ENCODE assay signal across 8 cellular contexts in genomic region chr13:27252467-27252866, GRCh38. TPM values are rescaled to one million over a fixed set of nuclear protein-coding genes. Genes with fewer than 3 reads are reported as not detected.
A peak's percentile ranks its signal among the peaks of the same experiment; 100 is the strongest.
DNase-seq lines count a peak whose midpoint lies in the region; ATAC-seq and TF ChIP-seq lines count a peak whose summit lies in the region.

No MANE protein-coding gene starts in this region.

- peak; percentile 6 for DNase-seq in RKO (ENCODE audit: low spot score)
- no peak for DNase-seq in fibroblast of lung (ENCODE audit: low read depth in 2 of 2)
- no peak for DNase-seq in prostate gland (ENCODE audit: low spot score)
- DNase-seq in HK-2 (ENCODE audit: unreplicated experiment): no peak

- H3K9ac ChIP-seq in ES-I3 (ENCODE audit: low read depth, low read length): peak overlapping the region; percentile 98
- peak overlapping the region; percentile 88 for H3K9ac ChIP-seq in fibroblast of lung (ENCODE audit: insufficient read depth, low read length)

- TF ChIP-seq CTCF in fibroblast of lung (conservative IDR thresholded peaks at IDR 0.05 in 1 of 2, IDR thresholded peaks at IDR 0.05 in 1 of 2; ENCODE audit: low read depth in 1 of 2, low read length in 2 of 2) (no peak), prostate gland (IDR thresholded peaks at IDR 0.05) (no peak)

- peak overlapping the region; percentile 88 for H3K27ac ChIP-seq in fibroblast of lung (ENCODE audit: insufficient read depth, low read length)
- H3K27ac ChIP-seq in prostate gland: peak overlapping the region; percentile 93 to 96

- peaks cover 16% of the 10 kb centered on the region for H3K36me3 ChIP-seq in ES-I3 (ENCODE audit: insufficient read depth, low read length)
- H3K36me3 ChIP-seq in fibroblast of lung (ENCODE audit: control insufficient read depth, insufficient read depth, low read length): no peaks in the 10 kb centered on the region
- H3K36me3 ChIP-seq in prostate gland: no peaks in the 10 kb centered on the region

- H3K4me1 ChIP-seq in ES-I3 (ENCODE audit: insufficient read depth, low read length) (no peaks in the 10 kb centered on the region), fibroblast of lung (ENCODE audit: control insufficient read depth, extremely low read depth, insufficient read depth, low read length) (peaks cover 3% of the 10 kb centered on the region), prostate gland (replicated peaks) (peaks cover 3% of the 10 kb centered on the region)

- no peak for TF ChIP-seq POLR2A in prostate gland (IDR thresholded peaks at IDR 0.05)

- no peak overlapping the region for H2AFZ ChIP-seq in fibroblast of lung (ENCODE audit: low read length)

- no peaks in the 10 kb centered on the region for H3K9me3 ChIP-seq in ES-I3 (ENCODE audit: control insufficient read depth, insufficient read depth, low read length)
- H3K9me3 ChIP-seq in fibroblast of lung (ENCODE audit: control insufficient read depth, insufficient read depth, low read depth, low read length): no peaks in the 10 kb centered on the region
- H3K9me3 ChIP-seq in prostate gland: no peaks in the 10 kb centered on the region

- H3K4me3 ChIP-seq in fibroblast of lung (replicated peaks in 1 of 4; ENCODE audit: control extremely low read depth in 1 of 4, insufficient read depth in 1 of 4, low read depth in 3 of 4, low read length in 4 of 4) (peak overlapping the region; percentile 66 to 98 (median 90)), prostate gland (peak overlapping the region; percentile 79 to 82)

- H4K20me1 ChIP-seq in fibroblast of lung (ENCODE audit: control insufficient read depth, extremely low read depth, insufficient read depth, low read length): no peaks in the 10 kb centered on the region

- ATAC-seq in GM21390 (IDR thresholded peaks at IDR 0.05; ENCODE audit: unreplicated experiment) (no peak), HG02884 (IDR thresholded peaks at IDR 0.05; ENCODE audit: unreplicated experiment) (no peak), HG02623 (IDR thresholded peaks at IDR 0.05; ENCODE audit: unreplicated experiment) (no peak)

- no peaks in the 10 kb centered on the region for H3K27me3 ChIP-seq in fibroblast of lung (ENCODE audit: control insufficient read depth, insufficient read depth, low read length)
- H3K27me3 ChIP-seq in prostate gland (replicated peaks; ENCODE audit: insufficient read depth): no peaks in the 10 kb centered on the region

- peak overlapping the region; percentile 73 for H3K4me2 ChIP-seq in fibroblast of lung (ENCODE audit: extremely low read depth, insufficient read depth, low read length)

- peaks cover 42% of the 10 kb centered on the region for H3K79me2 ChIP-seq in fibroblast of lung (ENCODE audit: control insufficient read depth, insufficient read depth, low read length)

- intact Hi-C loops in prostate gland (cut with DNase I): loop anchor here (5.0 to 10.0 kb wide), 2 partner anchors 80 to 172 kb away; partner anchors contain the start of genes GTF3A and USP12

RNA-seq across cellular contexts. Expression of gene RPL21, which starts 1.1 kb away (rescaled TPM):
- total RNA-seq in fibroblast of lung (831 and 848 TPM in 2 replicates), prostate gland (1,000 to 10,000 TPM in 1 of 2 donors, 100 to 1,000 TPM in 1; 338 to 1,109 TPM)
- polyA plus RNA-seq in fibroblast of lung: 1,415 and 1,841 TPM in 2 replicates
- polyA plus RNA-seq in fibroblast of lung (2012): 1,556 and 1,859 TPM in 2 replicates
- 10.6 and 22.4 TPM in 2 replicates for polyA minus RNA-seq in fibroblast of lung (ENCODE audit: low replicate concordance)

RNA-seq across cellular contexts. Expression of gene RASL11A, which starts 18.2 kb away (rescaled TPM):
- total RNA-seq in fibroblast of lung: 73.5 and 82.2 TPM in 2 replicates
- polyA plus RNA-seq in fibroblast of lung: 10.4 and 12.8 TPM in 2 replicates
- 16.4 and 27.8 TPM in 2 replicates for polyA plus RNA-seq in fibroblast of lung (2012)
- polyA minus RNA-seq in fibroblast of lung (ENCODE audit: low replicate concordance): 75.7 and 95.9 TPM in 2 replicates
- total RNA-seq in prostate gland: 10 to 100 TPM; 26.5 to 31.5 TPM
